18 cellular contexts compared by ENCODE assay signal in genomic region chr20:35191419-35191818, GRCh38. TPM values are rescaled to one million over a fixed set of nuclear protein-coding genes. Genes with fewer than 3 reads are reported as not detected.
"Had no signal": no experiment of that assay in that cellular context is flagged by ENCODE, and none has a peak within 500 bp of the region (broad histone marks: within the 10 kb centered on the region; RNA-seq: fewer than 3 reads in every experiment).

No MANE protein-coding gene starts in this region.

- H3K27ac ChIP-seq: thyroid gland had no signal

- ATAC-seq: activated CD4-positive, CD25-positive, alpha-beta regulatory T cell treated with anti-CD3 and anti-CD28 coated beads, Interleukin-2, amount 50 U/mL, for 24 hours; activated T-cell treated with anti-CD3 and anti-CD28 coated beads, Interleukin-2, amount 50 U/mL, for 4 hours had no signal

- H3K27me3 ChIP-seq: body of pancreas, thyroid gland had no signal

- H3K4me3 ChIP-seq: body of pancreas, thyroid gland had no signal

- DNase-seq: activated CD4-positive, alpha-beta T cell treated with anti-CD3 and anti-CD28 coated beads, Interleukin-2, amount 10 ng/mL, durations not matched to agents 7 days and 5 days; activated CD8-positive, alpha-beta memory T cell treated with anti-CD3 and anti-CD28 coated beads, Interleukin-2, amount 50 U/mL, for 4 hours; activated naive CD4-positive, alpha-beta T cell treated with anti-CD3 and anti-CD28 coated beads for 36 hours; activated T-cell treated with anti-CD3 and anti-CD28 coated beads, Interleukin-2, amount 50 U/mL, for 4 hours; central memory CD4-positive, alpha-beta T cell; endodermal cell; foreskin melanocyte; glutamatergic neuron; hypothalamus; islet precursor cell; occipital lobe; posterior cingulate gyrus; retina; stimulated activated CD4-positive, alpha-beta T cell treated with anti-CD3 and anti-CD28 coated beads, Interleukin-2, amount 100 ng/mL, for 24 hours; stimulated activated naive CD4-positive, alpha-beta T cell treated with Interleukin-2 at 50 U/mL for 16 hours had no signal

- H3K9me3 ChIP-seq: thyroid gland had no signal

- H3K36me3 ChIP-seq: thyroid gland had no signal

RNA-seq across cellular contexts. Expression of gene MMP24, which starts 35.1 kb away (rescaled TPM):
- total RNA-seq: activated CD4-positive, alpha-beta T cell treated with anti-CD3 and anti-CD28 coated beads, Interleukin-2, amount 10 ng/mL, durations not matched to agents 7 days and 5 days; activated naive CD4-positive, alpha-beta T cell treated with anti-CD3 and anti-CD28 coated beads for 36 hours; activated T-cell treated with anti-CD3 and anti-CD28 coated beads, Interleukin-2, amount 50 U/mL, for 4 hours had no signal
